In the genomic region with DNA sequence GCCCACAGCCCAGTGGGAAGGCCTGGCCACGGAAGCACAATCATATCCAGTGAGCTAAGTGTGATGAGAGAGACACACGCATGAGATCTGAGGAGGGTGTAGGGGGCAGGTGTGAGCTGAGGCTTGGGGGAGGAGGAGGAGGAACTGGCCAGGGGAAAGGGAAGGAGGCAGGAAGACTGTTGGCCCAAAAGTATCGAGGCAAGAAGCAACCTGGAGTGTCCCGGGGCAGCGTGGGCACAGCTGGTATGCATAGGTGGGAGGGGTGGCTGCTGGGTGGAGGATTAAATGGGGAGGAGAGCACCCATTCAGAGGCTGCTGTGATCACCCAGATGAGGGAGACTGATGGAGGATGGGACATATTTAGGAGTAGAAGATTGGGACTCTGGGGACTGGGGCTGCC, we compare ENCODE assay signal across 25 cellular contexts. TPM values are rescaled to one million over a fixed set of nuclear protein-coding genes. Genes with fewer than 3 reads are reported as not detected.
DNase-seq lines count a peak whose midpoint lies in the region; ATAC-seq and TF ChIP-seq lines count a peak whose summit lies in the region.
"Had no signal": no experiment of that assay in that cellular context is flagged by ENCODE, and none has a peak within 500 bp of the region (broad histone marks: within the 10 kb centered on the region; RNA-seq: fewer than 3 reads in every experiment).

No MANE protein-coding gene starts in this region.

- H4K20me1 ChIP-seq in Karpas-422 (ENCODE audit: insufficient read depth, low read depth, low read length), result peaks cover 7% of the 10 kb centered on the region; the same call in 1 of the 2 replicates

- H3K4me3 Mint-ChIP-seq in natural killer cell, result no peak overlapping the region
- no peak overlapping the region for H3K4me3 Mint-ChIP-seq in natural killer cell treated with Interleukin-12 subunit alpha and Interleukin-12 subunit beta and Interleukin-15 and Interleukin-18, amount 100 ng/mL, for 72 hours
- H3K4me3 Mint-ChIP-seq in effector memory CD8-positive, alpha-beta T cell, result no peak overlapping the region
- H3K4me3 Mint-ChIP-seq: CD14-positive monocyte had no signal

- no peaks in the 10 kb centered on the region for H3K9me2 ChIP-seq in Karpas-422 (replicated peaks; ENCODE audit: insufficient read depth, low read length)

- H3K27ac ChIP-seq in Karpas-422 (ENCODE audit: low read length), result no peak overlapping the region
- H3K27ac ChIP-seq: HL-60, SJCRH30 had no signal

- peaks cover 9 to 17% of the 10 kb centered on the region in 2 donors for H3K4me1 Mint-ChIP-seq in natural killer cell
- H3K4me1 Mint-ChIP-seq in natural killer cell treated with Interleukin-12 subunit alpha and Interleukin-12 subunit beta and Interleukin-15 and Interleukin-18, amount 100 ng/mL, for 72 hours (ENCODE audit: low read depth in 2 of 2), result peaks cover 21 to 24% of the 10 kb centered on the region in 2 donors
- peaks cover 5 to 11% of the 10 kb centered on the region in 2 donors for H3K4me1 Mint-ChIP-seq in effector memory CD8-positive, alpha-beta T cell (ENCODE audit: low read depth in 2 of 2)

- peak overlapping the region; percentile 2 to 66 for H3K27ac Mint-ChIP-seq in natural killer cell
- peak overlapping the region in 1 of 2 donors; percentile 39 for H3K27ac Mint-ChIP-seq in natural killer cell treated with Interleukin-12 subunit alpha and Interleukin-12 subunit beta and Interleukin-15 and Interleukin-18, amount 100 ng/mL, for 72 hours
- peak overlapping the region; percentile 25 to 27 for H3K27ac Mint-ChIP-seq in effector memory CD8-positive, alpha-beta T cell

- TF ChIP-seq CTCF in natural killer cell (IDR thresholded peaks at IDR 0.05) (no peak), BE2C (IDR thresholded peaks at IDR 0.05; ENCODE audit: low read depth, low read length) (no peak)

- H3K9ac ChIP-seq in Karpas-422 (ENCODE audit: low read length), result no peak overlapping the region

- H2AFZ ChIP-seq in Karpas-422 (ENCODE audit: low read length), result no peak overlapping the region

- H3K27me3 Mint-ChIP-seq in natural killer cell (ENCODE audit: low read depth in 2 of 2), result peaks cover 6 to 15% of the 10 kb centered on the region in 2 donors
- peaks cover 2 to 9% of the 10 kb centered on the region in 2 donors for H3K27me3 Mint-ChIP-seq in natural killer cell treated with Interleukin-12 subunit alpha and Interleukin-12 subunit beta and Interleukin-15 and Interleukin-18, amount 100 ng/mL, for 72 hours
- peaks cover 17 to 29% of the 10 kb centered on the region in 2 donors for H3K27me3 Mint-ChIP-seq in effector memory CD8-positive, alpha-beta T cell

- intact Hi-C loops in natural killer cell (cut with micrococcal nuclease), result no loop called here

- H3K9me3 ChIP-seq in Karpas-422 (ENCODE audit: low read length) (no peaks in the 10 kb centered on the region), BE2C (no peaks in the 10 kb centered on the region)
- H3K9me3 ChIP-seq: SJCRH30 had no signal

- H3K4me2 ChIP-seq in Karpas-422 (ENCODE audit: low read depth, low read length, poor library complexity, severe bottlenecking), result no peak overlapping the region

- H3K4me3 ChIP-seq in Karpas-422 (ENCODE audit: low read length) (no peak overlapping the region), BE2C (ENCODE audit: low read depth, low read length) (no peak overlapping the region)
- H3K4me3 ChIP-seq: SJCRH30 had no signal

- H3K27me3 ChIP-seq in Karpas-422 (ENCODE audit: low read length) (no peaks in the 10 kb centered on the region), BE2C (no peaks in the 10 kb centered on the region)

- H3K36me3 ChIP-seq in Karpas-422 (ENCODE audit: insufficient read depth, low read length) (0 out of 2 replicates have a peak, but pooled peaks cover 5% of the 10 kb centered on the region), BE2C (no peaks in the 10 kb centered on the region)
- H3K36me3 ChIP-seq: SJCRH30 had no signal

- no peaks in the 10 kb centered on the region for H3K79me2 ChIP-seq in Karpas-422 (ENCODE audit: low read length)

- DNase-seq in natural killer cell, result no peak
- no peak for DNase-seq in natural killer cell treated with Interleukin-12 subunit alpha and Interleukin-12 subunit beta and Interleukin-15 and Interleukin-18, amount 100 ng/mL, for 72 hours (ENCODE audit: low spot score)
- DNase-seq in Karpas-422, result peak; percentile 35
- no peak for DNase-seq in effector memory CD8-positive, alpha-beta T cell
- DNase-seq in BE2C, result no peak
- DNase-seq in NCI-H226, result no peak
- no peak for DNase-seq in NCI-H1417 (lab: John Stamatoyannopoulos, UW)
- DNase-seq: AML-193, Calu3, DMS79 treated with DMSO at 0.1 percent for 48 hours, GF-D8, HCEC 1CT, NCI-H1092, NCI-H1436, NCI-H187, NCI-H2081 treated with DMSO at 0.1 percent for 48 hours, NCI-H2171, NCI-H345, NCI-H524, NCI-H774, SJCRH30 had no signal

- no peaks in the 10 kb centered on the region for H3K36me3 Mint-ChIP-seq in natural killer cell
- no peaks in the 10 kb centered on the region for H3K36me3 Mint-ChIP-seq in natural killer cell treated with Interleukin-12 subunit alpha and Interleukin-12 subunit beta and Interleukin-15 and Interleukin-18, amount 100 ng/mL, for 72 hours
- H3K36me3 Mint-ChIP-seq in effector memory CD8-positive, alpha-beta T cell (ENCODE audit: insufficient read depth), result peaks cover 10% of the 10 kb centered on the region

- no peak for ATAC-seq in natural killer cell
- no peak for ATAC-seq in natural killer cell treated with Interleukin-12 subunit alpha and Interleukin-12 subunit beta and Interleukin-15 and Interleukin-18, amount 100 ng/mL, for 72 hours
- ATAC-seq in effector memory CD8-positive, alpha-beta T cell (replicated peaks), result no peak
- ATAC-seq: Right ventricle myocardium inferior, SK-N-SH treated with all-trans-retinoic acid at 6 μM for 48 hours had no signal

- no peaks in the 10 kb centered on the region for H3K9me3 Mint-ChIP-seq in natural killer cell
- no peaks in the 10 kb centered on the region for H3K9me3 Mint-ChIP-seq in natural killer cell treated with Interleukin-12 subunit alpha and Interleukin-12 subunit beta and Interleukin-15 and Interleukin-18, amount 100 ng/mL, for 72 hours
- no peaks in the 10 kb centered on the region for H3K9me3 Mint-ChIP-seq in effector memory CD8-positive, alpha-beta T cell

- H3K4me1 ChIP-seq in Karpas-422 (ENCODE audit: low read length) (peaks cover 7% of the 10 kb centered on the region; the same call in 1 of the 2 replicates), BE2C (peaks cover 3% of the 10 kb centered on the region; the same call in 1 of the 2 replicates)

RNA-seq across cellular contexts. Expression of a gene that starts 41.4 kb away (rescaled TPM):
- total RNA-seq in natural killer cell, result 100 to 1,000 TPM; 125 to 141 (median 126) TPM
- 100 to 1,000 TPM in 1 of 2 donors, 10 to 100 TPM in 1; 79.1 to 102 TPM for total RNA-seq in natural killer cell treated with Interleukin-12 subunit alpha and Interleukin-12 subunit beta and Interleukin-15 and Interleukin-18, amount 100 ng/mL, for 72 hours
- 24.9 and 42.7 TPM in 2 replicates for total RNA-seq in Karpas-422 (2014; rRNA removed; shearing (Covaris generic); ENCODE audit: low replicate concordance)
- polyA plus RNA-seq in BE2C (2012; ENCODE audit: insufficient read depth, insufficient read length, low read depth), result 1.6 TPM
